Comparison of ENCODE assay signal across 6 cellular contexts in genomic region chr7:102618122-102618521, GRCh38. TPM values are rescaled to one million over a fixed set of nuclear protein-coding genes. Genes with fewer than 3 reads are reported as not detected.
"Had no signal": no experiment of that assay in that cellular context is flagged by ENCODE, and none has a peak within 500 bp of the region (broad histone marks: within the 10 kb centered on the region; RNA-seq: fewer than 3 reads in every experiment).

No MANE protein-coding gene starts in this region.

RNA-seq across cellular contexts. Expression of gene SPDYE2B, which starts 32.0 kb away (rescaled TPM):
- total RNA-seq: activated CD8-positive, alpha-beta memory T cell treated with anti-CD3 and anti-CD28 coated beads for 36 hours; activated naive CD8-positive, alpha-beta T cell treated with anti-CD3 and anti-CD28 coated beads for 36 hours; activated T-helper 17 cell treated with anti-CD3 and anti-CD28 coated beads, Interleukin-2, amount 50 U/mL, for 72 hours; Peyer's patch; T-cell had no signal
- polyA plus RNA-seq: adipose tissue had no signal
